In the genomic region with DNA sequence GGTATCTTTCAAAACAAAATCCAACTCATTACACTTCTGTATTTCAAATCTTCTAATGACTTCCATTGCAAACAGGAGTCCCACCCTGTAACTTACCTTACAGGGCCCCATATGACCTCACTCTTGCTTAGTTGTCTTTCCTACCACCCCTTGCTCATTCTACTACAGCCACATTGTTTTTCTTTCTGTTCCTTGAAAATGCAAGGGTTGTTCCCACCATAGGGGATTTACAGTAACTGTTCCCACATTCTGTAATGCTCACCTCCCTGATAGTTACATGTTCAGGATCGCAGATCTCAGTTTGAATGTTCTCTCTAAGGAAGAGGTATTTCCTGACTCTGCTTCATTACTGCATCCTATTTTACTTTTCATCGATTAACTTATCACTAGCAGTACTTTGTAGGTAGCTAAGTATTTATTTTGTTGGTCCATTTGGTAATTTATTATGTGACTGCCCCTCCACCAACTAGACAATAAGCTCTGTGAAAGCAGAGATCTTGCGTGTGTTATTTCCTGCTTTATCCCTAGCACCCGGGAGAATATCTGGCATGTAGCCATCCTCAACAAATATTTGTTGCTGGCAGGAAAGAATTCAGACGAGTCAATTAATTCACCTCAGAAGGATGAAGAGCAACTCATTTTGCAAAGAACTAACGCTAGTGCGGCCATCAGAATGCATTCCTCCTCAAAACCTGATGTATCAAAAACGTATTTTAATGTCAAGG, we compare ENCODE assay signal across 13 cellular contexts. TPM values are rescaled to one million over a fixed set of nuclear protein-coding genes. Genes with fewer than 3 reads are reported as not detected.
DNase-seq lines count a peak whose midpoint lies in the region; ATAC-seq and TF ChIP-seq lines count a peak whose summit lies in the region.
"Had no signal": no experiment of that assay in that cellular context is flagged by ENCODE, and none has a peak within 500 bp of the region (broad histone marks: within the 10 kb centered on the region; RNA-seq: fewer than 3 reads in every experiment).

No MANE protein-coding gene starts in this region.

- H3K27ac Mint-ChIP-seq in MCF 10A (ENCODE audit: low read depth, unreplicated experiment): no peak overlapping the region
- H3K27ac Mint-ChIP-seq: B cell, natural killer cell had no signal

- CTCF ChIA-PET in MCF 10A (lab: Yijun Ruan, JAX): interaction anchor here (1.2 kb wide), 1 partner anchor 25 kb away, joined by 4 read pairs; no protein-coding TSS in a partner anchor

- ATAC-seq in HG03520 (IDR thresholded peaks at IDR 0.05; ENCODE audit: unreplicated experiment) (no peak), GM21619 (IDR thresholded peaks at IDR 0.05; ENCODE audit: unreplicated experiment) (no peak)
- ATAC-seq: natural killer cell; stimulated activated naive CD8-positive, alpha-beta T cell treated with anti-CD3 and anti-CD28 coated beads, Interleukin-15, Interleukin-2, amounts not matched to agents 100 U/mL and 50 U/mL, for 24 hours had no signal

- H3K27me3 Mint-ChIP-seq in MCF 10A (ENCODE audit: insufficient read depth, unreplicated experiment): peaks cover 12% of the 10 kb centered on the region
- H3K27me3 Mint-ChIP-seq: B cell had no signal

- in situ Hi-C loops in GM13976 (cut with MboI; ENCODE audit: low sequenced_read_pairs, unreplicated experiment): no loop called here

- TF ChIP-seq CTCF in MCF 10A (IDR thresholded peaks at IDR 0.05; ENCODE audit: unreplicated experiment) (no peak), GM13976 (IDR thresholded peaks at IDR 0.05; ENCODE audit: borderline replicate concordance, control extremely low read depth, extremely low read depth, insufficient read depth, missing control alignments) (no peak)

- H3K4me3 Mint-ChIP-seq in MCF 10A (ENCODE audit: unreplicated experiment): no peak overlapping the region
- H3K4me3 Mint-ChIP-seq: B cell, natural killer cell had no signal

- POLR2A ChIA-PET in MCF 10A (lab: Yijun Ruan, JAX): interaction anchor here (1.1 kb wide), 1 partner anchor 22 kb away, joined by 3 read pairs; no protein-coding TSS in a partner anchor

- H3K36me3 Mint-ChIP-seq in MCF 10A (ENCODE audit: insufficient read depth, unreplicated experiment): no peaks in the 10 kb centered on the region
- H3K36me3 Mint-ChIP-seq: natural killer cell had no signal

- H3K9me3 Mint-ChIP-seq in MCF 10A (ENCODE audit: unreplicated experiment): no peaks in the 10 kb centered on the region
- H3K9me3 Mint-ChIP-seq: natural killer cell had no signal

- no peaks in the 10 kb centered on the region for H3K4me1 Mint-ChIP-seq in MCF 10A (ENCODE audit: insufficient read depth, unreplicated experiment)
- H3K4me1 Mint-ChIP-seq: B cell, natural killer cell had no signal

- no TSS peak for BruUV-seq in MCF 10A (replicated peaks; lab: Mats Ljungman, UMichigan)

- intact Hi-C loops in MCF 10A (cut with micrococcal nuclease): no loop called here

- DNase-seq in COR-L47 (lab: John Stamatoyannopoulos, UW): peak; percentile 45
- DNase-seq in NCI-H2029 treated with DMSO at 0.1 percent for 48 hours (lab: John Stamatoyannopoulos, UW): peak; percentile 34
- DNase-seq in MCF 10A (ENCODE audit: unreplicated experiment): peak; percentile 60
- DNase-seq in kidney glomerular epithelial cell (lab: John Stamatoyannopoulos, UW): peak; percentile 82
- DNase-seq in GM13976 (ENCODE audit: low spot score): no peak
- DNase-seq in cerebellum (ENCODE audit: low spot score): no peak
- DNase-seq: natural killer cell; NCI-H524 treated with DMSO at 0.1 percent for 48 hours; stimulated activated naive CD8-positive, alpha-beta T cell treated with anti-CD3 and anti-CD28 coated beads, Interleukin-15, Interleukin-2, amounts not matched to agents 100 U/mL and 50 U/mL, for 24 hours; T1000 had no signal

RNA-seq across cellular contexts. Expression of a gene that starts 21.4 kb away (rescaled TPM):
- total RNA-seq in MCF 10A (2022): 0.27 TPM in 1 of 2 replicates, not detected in the other
- total RNA-seq in cerebellum: 1.7 TPM
- total RNA-seq: B cell had no signal

Comparison
In these comparisons a context has a peak if more than half of its experiments do, and no peak if none do; other contexts are left out.
1. DNase-seq: peak in COR-L47 (single experiment), NCI-H2029 treated with DMSO at 0.1 percent for 48 hours (single experiment), MCF 10A (single experiment) and kidney glomerular epithelial cell (single experiment); none in GM13976 (single experiment) and cerebellum (single experiment).